10 cellular contexts compared by ENCODE assay signal in the genomic region with DNA sequence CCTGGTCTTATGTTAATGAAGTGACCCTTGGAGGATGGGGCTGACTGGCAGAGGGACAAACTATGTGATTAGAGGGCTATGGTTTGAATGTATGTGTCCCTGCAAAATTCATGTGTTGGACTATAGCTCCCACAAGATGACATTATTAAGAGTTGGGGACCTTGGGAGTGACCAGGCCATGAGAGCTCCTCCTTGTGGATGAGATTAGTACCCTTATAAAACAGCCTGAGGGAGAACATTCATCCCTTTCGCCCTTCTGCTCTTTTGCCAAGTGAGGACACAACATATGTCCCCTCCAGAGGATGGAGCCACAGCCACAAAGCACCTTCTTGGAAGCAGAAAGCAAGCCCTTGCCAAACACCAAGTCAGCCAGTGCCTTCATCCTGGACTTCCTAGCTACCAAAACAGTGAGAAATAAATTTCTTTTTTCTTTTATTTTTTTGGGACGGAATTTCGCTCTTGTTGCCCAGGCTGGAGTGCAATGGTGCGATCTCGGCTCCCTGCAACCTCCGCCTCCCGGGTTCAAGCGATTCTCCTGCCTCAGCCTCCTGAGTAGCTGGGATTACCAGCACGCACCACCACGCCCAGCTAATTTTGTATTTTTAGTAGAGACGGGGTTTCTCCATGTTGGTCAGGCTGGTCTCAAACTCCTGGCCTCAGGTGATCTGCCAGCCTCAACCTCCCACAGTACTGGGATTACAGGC. TPM values are rescaled to one million over a fixed set of nuclear protein-coding genes. Genes with fewer than 3 reads are reported as not detected.
DNase-seq lines count a peak whose midpoint lies in the region; ATAC-seq and TF ChIP-seq lines count a peak whose summit lies in the region.
"Not testable (repeated sequence)": the region's sequence is repeated elsewhere in the genome, so short reads cannot be mapped to it uniquely, and the experiment has no call there.
"Had no signal": no experiment of that assay in that cellular context is flagged by ENCODE, and none has a peak within 500 bp of the region (broad histone marks: within the 10 kb centered on the region; RNA-seq: fewer than 3 reads in every experiment).

No MANE protein-coding gene starts in this region.

- intact Hi-C loops in IMR-90 (cut with micrococcal nuclease), result loop anchor here (5.0 kb wide), 1 partner anchor 190 kb away; no protein-coding TSS in a partner anchor
- intact Hi-C loops in heart right ventricle (cut with DNase I), result loop anchor here in 1 of 10 donors (10.0 kb wide), 1 partner anchor 72 kb away; no protein-coding TSS in a partner anchor
- intact Hi-C loops in mucosa of descending colon (cut with DNase I, micrococcal nuclease), result not testable (repeated sequence)

- H3K4me3 ChIP-seq in DOHH2 (ENCODE audit: low read length); IMR-90 (ENCODE audit: insufficient read depth, low read depth, low read length); OCI-LY3 (ENCODE audit: low read length); heart right ventricle; mucosa of descending colon: not testable (repeated sequence)

- not testable (repeated sequence) for H3K79me1 ChIP-seq in IMR-90 (ENCODE audit: low read depth in 1 of 2, low read length in 2 of 2)

- not testable (repeated sequence) for H2AFZ ChIP-seq in IMR-90 (replicated peaks; ENCODE audit: low read length, poor library complexity); OCI-LY3 (ENCODE audit: low read depth, low read length)

- not testable (repeated sequence) for H2BK20ac ChIP-seq in IMR-90 (ENCODE audit: low read depth, low read length)

- H3K4me1 ChIP-seq in DOHH2 (ENCODE audit: control insufficient read depth, low read length); IMR-90 (ENCODE audit: control insufficient read depth, insufficient read depth, low read length); OCI-LY3 (ENCODE audit: low read length); heart right ventricle; mucosa of descending colon (ENCODE audit: low read depth): not testable (repeated sequence)

- not testable (repeated sequence) for TF ChIP-seq POLR2A in IMR-90 (IDR thresholded peaks at IDR 0.05; ENCODE audit: low read depth, low read length)

- H3K4me2 ChIP-seq in DOHH2 (ENCODE audit: low read length); IMR-90 (ENCODE audit: low read depth, low read length); OCI-LY3 (ENCODE audit: low read length): not testable (repeated sequence)

- TF ChIP-seq CTCF in DOHH2 (IDR thresholded peaks at IDR 0.05; ENCODE audit: low read depth, low read length, poor library complexity, severe bottlenecking) (peak; percentile 16), IMR-90 (conservative IDR thresholded peaks at IDR 0.05; ENCODE audit: low read depth, low read length) (peak; percentile 26), OCI-LY3 (IDR thresholded peaks at IDR 0.05; ENCODE audit: low read depth, low read length) (peak; percentile 35), VCaP (conservative IDR thresholded peaks at IDR 0.05) (peak; percentile 43), heart right ventricle (IDR thresholded peaks at IDR 0.05) (peak in 6 of 9 donors; percentile 29 to 48 (median 33))
- TF ChIP-seq CTCF in mucosa of descending colon (IDR thresholded peaks at IDR 0.05), result not testable (repeated sequence)

- not testable (repeated sequence) for H3K56ac ChIP-seq in IMR-90 (ENCODE audit: extremely low read depth, insufficient read depth, low read length)

- not testable (repeated sequence) for H2BK5ac ChIP-seq in IMR-90 (ENCODE audit: low read depth, low read length, poor library complexity, severe bottlenecking)

- H3K9me1 ChIP-seq in IMR-90 (ENCODE audit: insufficient read depth, low read length), result not testable (repeated sequence)

- BruUV-seq in IMR-90 (replicated peaks; lab: Mats Ljungman, UMichigan), result not testable (repeated sequence)

- not testable (repeated sequence) for H3K14ac ChIP-seq in IMR-90 (replicated peaks; ENCODE audit: low read depth, low read length)

- not testable (repeated sequence) for TF ChIP-seq RAD21 in IMR-90 (IDR thresholded peaks at IDR 0.05; ENCODE audit: low read length)

- ATAC-seq in IMR-90 (ENCODE audit: low read depth), result not testable (repeated sequence)
- ATAC-seq in heart right ventricle, result peak; percentile 16 to 76 (median 66)
- peak; percentile 6 for ATAC-seq in mucosa of descending colon

- H3K27me3 ChIP-seq in DOHH2 (ENCODE audit: control insufficient read depth, low read length), result peaks cover 14% of the 10 kb centered on the region
- H3K27me3 ChIP-seq in IMR-90 (ENCODE audit: control insufficient read depth, insufficient read depth, low read length); OCI-LY3 (ENCODE audit: low read depth, low read length): not testable (repeated sequence)
- peaks cover 0 to 39% (median 5%) of the 10 kb centered on the region in 7 donors for H3K27me3 ChIP-seq in heart right ventricle

- H4K5ac ChIP-seq in IMR-90 (ENCODE audit: low read depth, low read length), result not testable (repeated sequence)

- H3K4ac ChIP-seq in IMR-90 (ENCODE audit: low read depth, low read length), result not testable (repeated sequence)

- not testable (repeated sequence) for H3K9ac ChIP-seq in IMR-90 (ENCODE audit: low read depth, low read length); OCI-LY3 (ENCODE audit: low read length)

- H2BK120ac ChIP-seq in IMR-90 (ENCODE audit: low read depth, low read length), result not testable (repeated sequence)

- not testable (repeated sequence) for DNase-seq in IMR-90, heart right ventricle, mucosa of descending colon
- peak; percentile 17 for DNase-seq in dermis blood vessel endothelial cell

- not testable (repeated sequence) for H2AK9ac ChIP-seq in IMR-90 (replicated peaks; ENCODE audit: low read depth, low read length, poor library complexity)

- not testable (repeated sequence) for H3K9me2 ChIP-seq in DOHH2 (replicated peaks; ENCODE audit: control insufficient read depth, low read length)

- not testable (repeated sequence) for H3K27ac ChIP-seq in DOHH2 (ENCODE audit: low read depth, low read length); IMR-90 (ENCODE audit: insufficient read depth, low read length); OCI-LY3 (ENCODE audit: low read length); VCaP; heart right ventricle

- H3K9me3 ChIP-seq in DOHH2 (ENCODE audit: control insufficient read depth, insufficient read depth, low read length); IMR-90 (ENCODE audit: control insufficient read depth, insufficient read depth, low read length); OCI-LY3 (ENCODE audit: insufficient read depth, low read length); heart right ventricle; mucosa of descending colon: not testable (repeated sequence)

- H3K79me2 ChIP-seq in DOHH2 (ENCODE audit: control insufficient read depth, low read length); OCI-LY3 (ENCODE audit: low read length): not testable (repeated sequence)

- H3K23ac ChIP-seq in IMR-90 (ENCODE audit: low read depth, low read length), result not testable (repeated sequence)

- not testable (repeated sequence) for H3K18ac ChIP-seq in IMR-90 (ENCODE audit: low read depth, low read length)

- not testable (repeated sequence) for H4K8ac ChIP-seq in IMR-90 (ENCODE audit: low read depth in 2 of 2, low read length in 2 of 2)

- H2AK5ac ChIP-seq in IMR-90 (ENCODE audit: low read depth, low read length), result not testable (repeated sequence)

- dilution Hi-C loops in IMR-90 (cut with HindIII; ENCODE audit: low sequenced_read_pairs, unreplicated experiment), result not testable (repeated sequence)

- H2BK15ac ChIP-seq in IMR-90 (ENCODE audit: low read depth, low read length), result not testable (repeated sequence)

- not testable (repeated sequence) for H4K91ac ChIP-seq in IMR-90 (ENCODE audit: insufficient read depth, low read depth, low read length)

- POLR2A ChIA-PET in IMR-90 (lab: Charles Lee; ENCODE audit: unreplicated experiment), result not testable (repeated sequence)

- WGBS in IMR-90 (ENCODE audit: extremely low coverage in 2 of 2, insufficient read length in 1 of 2), 2 experiments, result 75% methylated on average over 2 of the region's 11 CpGs; no CpG with 5 or more reads in 1 of the 2 experiments
- WGBS in heart right ventricle, 2 donors, result 83 to 84% methylated on average over 11 of the region's 11 CpGs

- in situ Hi-C loops in IMR-90 (cut with MboI; ENCODE audit: low sequenced_read_pairs), result not testable (repeated sequence)

- H3K36me3 ChIP-seq in DOHH2 (ENCODE audit: control insufficient read depth, low read length); IMR-90 (ENCODE audit: control insufficient read depth, insufficient read depth, low read length); OCI-LY3 (replicated peaks; ENCODE audit: low read depth, low read length); heart right ventricle; mucosa of descending colon (ENCODE audit: low read depth): not testable (repeated sequence)

- H3F3A ChIP-seq in DOHH2 (ENCODE audit: control insufficient read depth, insufficient read depth), result not testable (repeated sequence)

- CTCF ChIA-PET in IMR-90 (lab: Yijun Ruan, JAX), result not testable (repeated sequence)

- H4K20me1 ChIP-seq in DOHH2 (ENCODE audit: control insufficient read depth, insufficient read depth, low read depth, low read length); IMR-90 (ENCODE audit: insufficient read depth, low read length); OCI-LY3 (ENCODE audit: insufficient read depth, low read length): not testable (repeated sequence)

RNA-seq across cellular contexts. Expression of a gene that starts 12.5 kb away (rescaled TPM):
- total RNA-seq in IMR-90 (2012; rRNA removed), result 49.8 and 50.0 TPM in 2 replicates
- polyA plus RNA-seq in IMR-90 (2012; rRNA removed), result 43.6 and 48.1 TPM in 2 replicates
- 11.3 and 34.3 TPM in 2 replicates for polyA plus RNA-seq in IMR-90 (2012; cell fraction: cytosol; rRNA removed)
- polyA plus RNA-seq in IMR-90 (2012; cell fraction: nucleus; rRNA removed; ENCODE audit: low replicate concordance), result 12.9 and 84.6 TPM in 2 replicates
- total RNA-seq in dermis blood vessel endothelial cell, result 42.5 and 61.8 TPM in 2 replicates
- 10 to 100 TPM; 14.4 to 20.9 (median 17.2) TPM for total RNA-seq in heart right ventricle
- 10 to 100 TPM; 22.2 to 40.5 TPM for polyA plus RNA-seq in heart right ventricle
- 10 to 100 TPM; 29.1 to 35.3 (median 29.9) TPM for total RNA-seq in mucosa of descending colon

RNA-seq across cellular contexts. Expression of a gene that starts 21.6 kb away (rescaled TPM):
- not detected in 2 replicates for total RNA-seq in IMR-90 (2012; rRNA removed)
- polyA plus RNA-seq in IMR-90 (2012; rRNA removed), result not detected in 2 replicates
- polyA plus RNA-seq in IMR-90 (2012; cell fraction: cytosol; rRNA removed), result not detected in 2 replicates
- polyA plus RNA-seq in IMR-90 (2012; cell fraction: nucleus; rRNA removed; ENCODE audit: low replicate concordance), result not detected in 2 replicates
- total RNA-seq in dermis blood vessel endothelial cell, result not detected in 2 replicates
- total RNA-seq in heart right ventricle, result over 10,000 TPM in 9 of 10 donors, 1,000 to 10,000 TPM in 1; 7,779 to 22,607 (median 19,145) TPM
- 1,000 to 10,000 TPM in 1 of 2 donors, 100 to 1,000 TPM in 1; 641 to 7,351 TPM for polyA plus RNA-seq in heart right ventricle
- 1 to 10 TPM in 2 of 3 donors, under 1 TPM in 1; 0.13 to 6.2 (median 1.2) TPM for total RNA-seq in mucosa of descending colon
- total RNA-seq: activated naive CD8-positive, alpha-beta T cell treated with anti-CD3 and anti-CD28 coated beads, Interleukin-2, amount 10 ng/mL, durations not matched to agents 7 days and 5 days; activated T-helper 2 cell treated with anti-CD3 and anti-CD28 coated beads, Interferon-gamma antibody, Interleukin-2, Interleukin-4, amounts not matched to agents 10 μg/mL and 5 μg/mL and 100 μg/mL, durations not matched to agents 14 hours and 24 hours and 36 hours; natural killer cell had no signal

RNA-seq across cellular contexts. Expression of a gene that starts 49.0 kb away (rescaled TPM):
- total RNA-seq in IMR-90 (2012; rRNA removed), result not detected in 2 replicates
- not detected in 2 replicates for polyA plus RNA-seq in IMR-90 (2012; rRNA removed)
- polyA plus RNA-seq in IMR-90 (2012; cell fraction: cytosol; rRNA removed), result not detected in 2 replicates
- polyA plus RNA-seq in IMR-90 (2012; cell fraction: nucleus; rRNA removed; ENCODE audit: low replicate concordance), result not detected in 2 replicates
- total RNA-seq in dermis blood vessel endothelial cell, result not detected in 2 replicates
- total RNA-seq in heart right ventricle, result 1,000 to 10,000 TPM in 2 of 10 donors, 100 to 1,000 TPM in 6, 10 to 100 TPM in 2; 76.6 to 7,525 (median 125) TPM
- polyA plus RNA-seq in heart right ventricle, result 1,000 to 10,000 TPM; 3,967 to 5,106 TPM
- total RNA-seq in mucosa of descending colon, result 1 to 10 TPM in 1 of 3 donors, under 1 TPM in 1, not detected in 1; 0.09 to 1.4 TPM
- total RNA-seq: activated naive CD8-positive, alpha-beta T cell treated with anti-CD3 and anti-CD28 coated beads, Interleukin-2, amount 10 ng/mL, durations not matched to agents 7 days and 5 days; natural killer cell had no signal

Comparison
In these comparisons a context has a peak if more than half of its experiments do, and no peak if none do; other contexts are left out.
1. RNA of a gene that starts 21.6 kb away (total RNA-seq): 7,779 to 22,607 TPM in heart right ventricle; 0.13 to 6.2 TPM in mucosa of descending colon, not detected in IMR-90 and not detected in dermis blood vessel endothelial cell; every median in the first group is over 1,000 times any median in the second.
2. RNA of a gene that starts 49.0 kb away (total RNA-seq): 76.6 to 7,525 TPM in heart right ventricle; 0.09 to 1.4 TPM in mucosa of descending colon, not detected in IMR-90 and not detected in dermis blood vessel endothelial cell; every median in the first group is over 10 times any median in the second.